In genomic region chr11:75341583-75341982, GRCh38 we compare ENCODE assay signal across 11 cellular contexts. TPM values are rescaled to one million over a fixed set of nuclear protein-coding genes. Genes with fewer than 3 reads are reported as not detected.
DNase-seq lines count a peak whose midpoint lies in the region; ATAC-seq, FAIRE-seq and TF ChIP-seq lines count a peak whose summit lies in the region.
"Had no signal": no experiment of that assay in that cellular context is flagged by ENCODE, and none has a peak within 500 bp of the region (broad histone marks: within the 10 kb centered on the region; RNA-seq: fewer than 3 reads in every experiment).

No MANE protein-coding gene starts in this region.

- H3K9me3 ChIP-seq in K562 (replicated peaks; ENCODE audit: control insufficient read depth, insufficient read depth, low read depth, low read length) (no peaks in the 10 kb centered on the region), mucosa of rectum (ENCODE audit: control insufficient read depth in 2 of 2, low read length in 2 of 2) (no peaks in the 10 kb centered on the region), upper lobe of right lung (no peaks in the 10 kb centered on the region)
- H3K9me3 ChIP-seq: BE2C had no signal

- POLR2A ChIA-PET in K562 (lab: Yijun Ruan, JAX): interaction anchor here (0.6 to 1.9 kb wide), 6 partner anchors 11 to 314 kb away, joined by 3 to 8 read pairs (median 4); no protein-coding TSS in a partner anchor

- peak overlapping the region; percentile 78 to 94 for H3K27ac Mint-ChIP-seq in activated naive CD4-positive, alpha-beta T cell treated with anti-CD3 and anti-CD28 coated beads, Interleukin-2, amount 50 U/mL, for 72 hours

- no peak for TF ChIP-seq POLR2A in K562 (conservative IDR thresholded peaks at IDR 0.05)

- in situ Hi-C loops in K562 (cut with MboI): no loop called here

- H2AFZ ChIP-seq in K562 (ENCODE audit: low read depth, low read length): no peak overlapping the region

- no peak for DNase-seq in activated naive CD4-positive, alpha-beta T cell treated with anti-CD3 and anti-CD28 coated beads, Interleukin-2, amount 50 U/mL, for 72 hours (ENCODE audit: low spot score in 2 of 2)
- no peak for DNase-seq in activated naive CD4-positive, alpha-beta T cell treated with Interleukin-2 at 50 U/mL for 16 hours
- DNase-seq in K562 (ENCODE audit: extremely low read depth in 1 of 4, low spot score in 3 of 4): no peak
- no peak for DNase-seq in upper lobe of right lung
- DNase-seq in HCEC 1CT: no peak
- no peak for DNase-seq in GOT3 (lab: John Stamatoyannopoulos, UW)
- DNase-seq in SK-N-DZ (ENCODE audit: low spot score): no peak
- DNase-seq: BE2C, naive B cell had no signal

- BruUV-seq in K562 (replicated peaks; lab: Mats Ljungman, UMichigan): no TSS peak

- no peak for TF ChIP-seq CTCF in K562 (IDR thresholded peaks at IDR 0.05 in 2 of 3, conservative IDR thresholded peaks at IDR 0.05 in 1 of 3; ENCODE audit: insufficient read depth in 2 of 3, low read depth in 1 of 3, low read length in 3 of 3)
- no peak for TF ChIP-seq CTCF in upper lobe of right lung (IDR thresholded peaks at IDR 0.05)

- no peak for TF ChIP-seq RAD21 in K562 (CRISPR knock-in tag; conservative IDR thresholded peaks at IDR 0.05 in 1 of 2, IDR thresholded peaks at IDR 0.05 in 1 of 2)

- 94% methylated on average over 4 of the region's 4 CpGs for WGBS in K562 (ENCODE audit: insufficient coverage, low coverage, missing lambda C conversion rate)

- no peaks in the 10 kb centered on the region for H3K9me1 ChIP-seq in K562 (ENCODE audit: control insufficient read depth, insufficient read depth, low read length)

- no peaks in the 10 kb centered on the region for H3K27me3 ChIP-seq in K562 (ENCODE audit: control insufficient read depth in 2 of 2, insufficient read depth in 2 of 2, low read length in 2 of 2)
- no peaks in the 10 kb centered on the region for H3K27me3 ChIP-seq in mucosa of rectum (ENCODE audit: control insufficient read depth in 2 of 2, insufficient read depth in 2 of 2, low read length in 2 of 2)
- H3K27me3 ChIP-seq in upper lobe of right lung: no peaks in the 10 kb centered on the region
- H3K27me3 ChIP-seq: BE2C had no signal

- H3K4me2 ChIP-seq in K562 (ENCODE audit: insufficient read depth, low read length): no peak overlapping the region

- no peak for FAIRE-seq in K562 (lab: Jason Lieb, UNC)

- no peak for TF ChIP-seq EP300 in K562 (IDR thresholded peaks at IDR 0.05; ENCODE audit: low read length)

- H4K20me1 ChIP-seq in K562 (replicated peaks; ENCODE audit: control insufficient read depth, insufficient read depth, low read length): peaks cover 19% of the 10 kb centered on the region

- intact Hi-C loops in K562 (cut with micrococcal nuclease) (no loop called here), upper lobe of right lung (cut with DNase I) (no loop called here)

- peaks cover 0 to 6% of the 10 kb centered on the region in 2 donors for H3K36me3 Mint-ChIP-seq in activated naive CD4-positive, alpha-beta T cell treated with anti-CD3 and anti-CD28 coated beads, Interleukin-2, amount 50 U/mL, for 72 hours
- H3K36me3 Mint-ChIP-seq: naive B cell had no signal

- H3K36me3 ChIP-seq in K562 (ENCODE audit: control insufficient read depth, insufficient read depth, low read length) (peaks cover 30% of the 10 kb centered on the region; the same call in 1 of the 3 replicates), mucosa of rectum (ENCODE audit: control insufficient read depth in 2 of 2, insufficient read depth in 2 of 2, low read length in 2 of 2) (peaks cover 0 to 2% of the 10 kb centered on the region in 2 donors), upper lobe of right lung (no peaks in the 10 kb centered on the region)

- H3K27ac ChIP-seq in K562 (ENCODE audit: extremely low read depth, low read depth, low read length) (peak overlapping the region; percentile 6; the same call in 1 of the 3 replicates), mucosa of rectum (ENCODE audit: low read depth in 2 of 2, low read length in 2 of 2) (peak overlapping the region; percentile 82 to 88), upper lobe of right lung (peak overlapping the region; percentile 95)
- H3K27ac ChIP-seq: KMS-11 had no signal

- peak overlapping the region in 1 of 2 experiments; percentile 77; a peak in 2 of 4 replicates for H3K9ac ChIP-seq in K562 (ENCODE audit: insufficient read depth in 1 of 2, low read depth in 2 of 2, low read length in 2 of 2)
- peak overlapping the region; percentile 19 to 61 for H3K9ac ChIP-seq in mucosa of rectum (ENCODE audit: low read depth in 1 of 2, low read length in 2 of 2)
- H3K9ac ChIP-seq: KMS-11 had no signal

- CTCF ChIA-PET in K562 (lab: Yijun Ruan, JAX; ENCODE audit: low intra/inter-chr PET ratio): no interaction called here

- no peaks in the 10 kb centered on the region for H3K9me3 Mint-ChIP-seq in activated naive CD4-positive, alpha-beta T cell treated with anti-CD3 and anti-CD28 coated beads, Interleukin-2, amount 50 U/mL, for 72 hours
- H3K9me3 Mint-ChIP-seq: naive B cell had no signal

- ATAC-seq in activated naive CD4-positive, alpha-beta T cell treated with anti-CD3 and anti-CD28 coated beads, Interleukin-2, amount 50 U/mL, for 72 hours: no peak
- ATAC-seq in K562 (no peak), upper lobe of right lung (peak; percentile 3)

- H3K4me3 ChIP-seq in K562: no peak overlapping the region
- H3K4me3 ChIP-seq in mucosa of rectum (ENCODE audit: low read length in 2 of 2): no peak overlapping the region
- H3K4me3 ChIP-seq in upper lobe of right lung: no peak overlapping the region

- peaks cover 84% of the 10 kb centered on the region for H3K79me2 ChIP-seq in K562 (ENCODE audit: control insufficient read depth, insufficient read depth, low read length)

- H3K4me1 ChIP-seq in K562 (replicated peaks in 1 of 2; ENCODE audit: control insufficient read depth in 2 of 2, insufficient read depth in 2 of 2, low read length in 2 of 2) (peaks cover 73 to 75% of the 10 kb centered on the region in 2 experiments), mucosa of rectum (ENCODE audit: control insufficient read depth in 2 of 2, insufficient read depth in 2 of 2, low read length in 2 of 2) (peaks cover 85 to 90% of the 10 kb centered on the region in 2 donors), upper lobe of right lung (peaks cover 99% of the 10 kb centered on the region)

TF ChIP-seq in K562, 482 proteins besides CTCF, POLR2A, EP300 and RAD21:
- TF ChIP-seq KDM1A (IDR thresholded peaks at IDR 0.05) (0 out of 4 replicates have a peak, but pooled peaks of 1 of the 2 experiments have one; percentile 4), ZNF184 (CRISPR knock-in tag; IDR thresholded peaks at IDR 0.05) (no peak)

RNA-seq across cellular contexts. Expression of gene ARRB1, which starts 9.9 kb away (rescaled TPM):
- 10 to 100 TPM; 11.5 to 28.9 TPM for total RNA-seq in activated naive CD4-positive, alpha-beta T cell treated with anti-CD3 and anti-CD28 coated beads, Interleukin-2, amount 50 U/mL, for 72 hours
- 58.4 and 169 TPM in 2 replicates for total RNA-seq in K562 (2011; cell fraction: chromatin; rRNA removed; ENCODE audit: low replicate concordance)
- total RNA-seq in K562 (2011; cell fraction: nucleolus; rRNA removed): 93.3 and 107 TPM in 2 replicates
- 70.8 and 73.7 TPM in 2 replicates for total RNA-seq in K562 (2011; cell fraction: nucleoplasm; rRNA removed)
- total RNA-seq in K562 (2014; rRNA removed): 21.8 and 27.6 TPM in 2 replicates
- total RNA-seq in K562 (2014; rRNA removed; fragmentation: Illumina TruSeq; extraction: Trizol): 22.9 and 28.5 TPM in 2 replicates
- total RNA-seq in K562 (2015; rRNA removed; fragmentation: Illumina TruSeq; extraction: Trizol): 41.7 and 43.5 TPM in 2 replicates
- 43.6 and 45.4 TPM in 2 replicates for total RNA-seq in K562 (2021)
- 26.2 and 30.8 TPM in 2 replicates for polyA plus RNA-seq in K562 (2011; rRNA removed)
- polyA plus RNA-seq in K562 (2011; cell fraction: cytosol; rRNA removed): 28.6 and 44.2 TPM in 2 replicates
- polyA plus RNA-seq in K562 (2011; cell fraction: nucleus; rRNA removed): 30.8 and 44.9 TPM in 2 replicates
- 33.4 and 35.1 TPM in 2 replicates for polyA plus RNA-seq in K562 (2012)
- 35.6 and 38.4 TPM in 2 replicates for polyA plus RNA-seq in K562 (2014; fragmentation: Illumina TruSeq; extraction: Trizol)
- 10 to 100 TPM in 1 of 2 experiments, 1 to 10 TPM in 1; 6.6 to 13.1 TPM for polyA plus RNA-seq in K562 (2014; fragmentation: Nextera tagmentation; extraction: Ambion mirVana)
- polyA plus RNA-seq in K562 (2014; rRNA removed): 24.2 and 30.6 TPM in 2 replicates
- 80.3 and 121 TPM in 2 replicates for polyA minus RNA-seq in K562 (2011; rRNA and poly(A)+ RNA removed)
- 31.7 and 45.7 TPM in 2 replicates for polyA minus RNA-seq in K562 (2011; cell fraction: cytosol; rRNA and poly(A)+ RNA removed)
- 63.5 and 65.3 TPM in 2 replicates for polyA minus RNA-seq in K562 (2011; cell fraction: nucleus; rRNA and poly(A)+ RNA removed)
- 188 TPM for total RNA-seq in upper lobe of right lung
- polyA plus RNA-seq in SK-N-DZ (2014; cell fraction: cytosol; rRNA removed): 17.8 and 29.7 TPM in 2 replicates
- 11.8 and 30.2 TPM in 2 replicates for polyA plus RNA-seq in SK-N-DZ (2014; cell fraction: nucleus; rRNA removed)

RNA-seq across cellular contexts. Expression of gene RPS3, which starts 57.7 kb away (rescaled TPM):
- total RNA-seq in activated naive CD4-positive, alpha-beta T cell treated with anti-CD3 and anti-CD28 coated beads, Interleukin-2, amount 50 U/mL, for 72 hours: 1,000 to 10,000 TPM; 4,688 to 5,066 TPM
- 368 and 416 TPM in 2 replicates for total RNA-seq in K562 (2011; cell fraction: chromatin; rRNA removed; ENCODE audit: low replicate concordance)
- 577 and 735 TPM in 2 replicates for total RNA-seq in K562 (2011; cell fraction: nucleolus; rRNA removed)
- 828 and 1,575 TPM in 2 replicates for total RNA-seq in K562 (2011; cell fraction: nucleoplasm; rRNA removed)
- total RNA-seq in K562 (2014; rRNA removed) (2,700 and 3,102 TPM in 2 replicates), K562 (2014; rRNA removed; fragmentation: Illumina TruSeq; extraction: Trizol) (3,530 and 3,738 TPM in 2 replicates), K562 (2015; rRNA removed; fragmentation: Illumina TruSeq; extraction: Trizol) (3,411 and 3,679 TPM in 2 replicates), K562 (2021) (3,592 and 3,622 TPM in 2 replicates), upper lobe of right lung (1,778 TPM)
- polyA plus RNA-seq in K562 (2011; rRNA removed) (3,472 and 4,261 TPM in 2 replicates), K562 (2014; fragmentation: Illumina TruSeq; extraction: Trizol) (4,042 and 4,231 TPM in 2 replicates), K562 (2014; fragmentation: Nextera tagmentation; extraction: Ambion mirVana) (1,000 to 10,000 TPM; 5,693 to 5,771 TPM), K562 (2014; rRNA removed) (3,097 and 3,731 TPM in 2 replicates)
- 3,466 and 4,968 TPM in 2 replicates for polyA plus RNA-seq in K562 (2011; cell fraction: cytosol; rRNA removed)
- 1,428 and 2,203 TPM in 2 replicates for polyA plus RNA-seq in K562 (2011; cell fraction: nucleus; rRNA removed)
- 4,980 and 5,479 TPM in 2 replicates for polyA plus RNA-seq in K562 (2012)
- 1,903 and 2,025 TPM in 2 replicates for polyA minus RNA-seq in K562 (2011; rRNA and poly(A)+ RNA removed)
- polyA minus RNA-seq in K562 (2011; cell fraction: cytosol; rRNA and poly(A)+ RNA removed): 774 and 918 TPM in 2 replicates
- polyA minus RNA-seq in K562 (2011; cell fraction: nucleus; rRNA and poly(A)+ RNA removed): 197 and 395 TPM in 2 replicates
- 3,197 and 3,352 TPM in 2 replicates for polyA plus RNA-seq in SK-N-DZ (2014; cell fraction: cytosol; rRNA removed)
- 1,069 and 1,858 TPM in 2 replicates for polyA plus RNA-seq in SK-N-DZ (2014; cell fraction: nucleus; rRNA removed)

Comparison
In these comparisons a context has a peak if more than half of its experiments do, and no peak if none do; other contexts are left out.
1. H3K27ac ChIP-seq: peak in every context shown above with its lines; median percentile 95 in upper lobe of right lung; 85 in mucosa of rectum; 6 in K562.